In genomic region chr15:93424131-93424530, GRCh38 we compare ENCODE assay signal across 22 cellular contexts.
A peak's percentile ranks its signal among the peaks of the same experiment; 100 is the strongest.
DNase-seq lines count a peak whose midpoint lies in the region.
"Had no signal": no experiment of that assay in that cellular context is flagged by ENCODE, and none has a peak within 500 bp of the region (broad histone marks: within the 10 kb centered on the region; RNA-seq: fewer than 3 reads in every experiment).

No MANE protein-coding gene starts in this region.

- H3K9me3 ChIP-seq in mesenchymal stem cell (ENCODE audit: control insufficient read depth, low read length) (peaks cover 6% of the 10 kb centered on the region), neuronal stem cell (replicated peaks in 1 of 2; ENCODE audit: control insufficient read depth in 2 of 2, insufficient read depth in 1 of 2, low read depth in 1 of 2, low read length in 2 of 2) (peaks cover 10 to 28% of the 10 kb centered on the region in 2 donors)
- H3K9me3 ChIP-seq: A549, Caco-2 had no signal

- peaks cover 2% of the 10 kb centered on the region; the same call in 1 of the 2 replicates for H3K27me3 ChIP-seq in H7 (ENCODE audit: control insufficient read depth, insufficient read depth, low read length)
- H3K27me3 ChIP-seq in mesenchymal stem cell (ENCODE audit: control insufficient read depth in 1 of 2, insufficient read depth in 1 of 2, low read length in 2 of 2), result no peaks in the 10 kb centered on the region
- H3K27me3 ChIP-seq in neuronal stem cell (ENCODE audit: control insufficient read depth in 3 of 3, insufficient read depth in 3 of 3, low read depth in 1 of 3, low read length in 3 of 3), result no peaks in the 10 kb centered on the region
- H3K27me3 ChIP-seq: BLaER1 treated with 17β-estradiol and CSF1 and Interleukin-3, amounts not matched to agents 10 nM and 100 nM had no signal

- H2BK12ac ChIP-seq in mesenchymal stem cell (ENCODE audit: low read length in 2 of 2) (no peak overlapping the region), neuronal stem cell (ENCODE audit: low read length) (peak overlapping the region; percentile 16)

- H2BK5ac ChIP-seq in mesenchymal stem cell (ENCODE audit: low read depth, low read length, poor library complexity, severe bottlenecking), result no peak overlapping the region
- no peak overlapping the region for H2BK5ac ChIP-seq in neuronal stem cell (ENCODE audit: low read length)

- H3K14ac ChIP-seq in mesenchymal stem cell (ENCODE audit: low read length in 2 of 2), result no peak overlapping the region
- no peak overlapping the region for H3K14ac ChIP-seq in neuronal stem cell (ENCODE audit: low read length)

- DNase-seq in H7 (peak; percentile 3), mesenchymal stem cell (no peak), neuronal stem cell (ENCODE audit: low spot score) (no peak), SHP77 treated with DMSO at 0.1 percent for 48 hours (lab: John Stamatoyannopoulos, UW) (no peak), DMS 273 treated with DMSO at 0.1 percent for 48 hours (lab: John Stamatoyannopoulos, UW) (no peak), hypothalamus (lab: John Stamatoyannopoulos, UW) (no peak)
- DNase-seq: AML-193; Caco-2; Calu3; CD4-positive, alpha-beta T cell; CD8-positive, alpha-beta T cell; DMS153; DMS53; DMS79; DND-41; EL; GDM1 had no signal

- no peak overlapping the region for H4K8ac ChIP-seq in mesenchymal stem cell (ENCODE audit: low read length)
- no peak overlapping the region for H4K8ac ChIP-seq in neuronal stem cell (ENCODE audit: low read depth, low read length)

- no peak overlapping the region for H3K4ac ChIP-seq in mesenchymal stem cell (ENCODE audit: low read depth in 1 of 2, low read length in 2 of 2)
- no peak overlapping the region for H3K4ac ChIP-seq in neuronal stem cell (ENCODE audit: low read length)

- no peak overlapping the region for H3K18ac ChIP-seq in mesenchymal stem cell (ENCODE audit: low read depth in 1 of 2, low read length in 2 of 2)
- H3K18ac ChIP-seq in neuronal stem cell (ENCODE audit: low read length), result no peak overlapping the region

- H3K27ac ChIP-seq in mesenchymal stem cell (ENCODE audit: low read length, poor library complexity, severe bottlenecking), result no peak overlapping the region
- no peak overlapping the region for H3K27ac ChIP-seq in neuronal stem cell (replicated peaks; ENCODE audit: low read length)
- H3K27ac ChIP-seq: 22Rv1; A549; BLaER1 treated with 17β-estradiol and CSF1 and Interleukin-3, amounts not matched to agents 10 nM and 100 nM; C4-2B had no signal

- H3K9ac ChIP-seq in mesenchymal stem cell (ENCODE audit: low read length) (no peak overlapping the region), neuronal stem cell (ENCODE audit: low read depth, low read length, poor library complexity) (no peak overlapping the region)
- H3K9ac ChIP-seq: BLaER1 treated with 17β-estradiol and CSF1 and Interleukin-3, amounts not matched to agents 10 nM and 100 nM had no signal

- H3K4me2 ChIP-seq in mesenchymal stem cell (ENCODE audit: low read length, poor library complexity, severe bottlenecking) (no peak overlapping the region), neuronal stem cell (ENCODE audit: insufficient read depth, low read length, poor library complexity, severe bottlenecking) (no peak overlapping the region)
- H3K4me2 ChIP-seq: A549; BLaER1 treated with 17β-estradiol and CSF1 and Interleukin-3, amounts not matched to agents 10 nM and 100 nM had no signal

- no peak overlapping the region for H2AK5ac ChIP-seq in mesenchymal stem cell (ENCODE audit: low read length, severe bottlenecking)
- no peak overlapping the region for H2AK5ac ChIP-seq in neuronal stem cell (ENCODE audit: low read depth, low read length)

- no peak overlapping the region for H3K23ac ChIP-seq in mesenchymal stem cell (ENCODE audit: low read length in 2 of 2)
- H3K23ac ChIP-seq in neuronal stem cell (ENCODE audit: low read depth, low read length, poor library complexity), result no peak overlapping the region

- H2BK120ac ChIP-seq in mesenchymal stem cell (ENCODE audit: low read depth, low read length) (no peak overlapping the region), neuronal stem cell (ENCODE audit: low read depth, low read length) (no peak overlapping the region)

- H2BK15ac ChIP-seq in mesenchymal stem cell (ENCODE audit: low read depth, poor library complexity, severe bottlenecking), result no peak overlapping the region
- no peak overlapping the region for H2BK15ac ChIP-seq in neuronal stem cell (ENCODE audit: low read length)

- H3K79me1 ChIP-seq in mesenchymal stem cell (replicated peaks; ENCODE audit: low read length, poor library complexity, severe bottlenecking) (no peaks in the 10 kb centered on the region), neuronal stem cell (ENCODE audit: low read depth, low read length) (peaks cover 2% of the 10 kb centered on the region)

- H4K91ac ChIP-seq in mesenchymal stem cell (ENCODE audit: low read length), result peak overlapping the region; percentile 76
- no peak overlapping the region for H4K91ac ChIP-seq in neuronal stem cell (ENCODE audit: low read depth, low read length, poor library complexity)

- no peaks in the 10 kb centered on the region for H3K4me1 ChIP-seq in mesenchymal stem cell (ENCODE audit: control insufficient read depth, insufficient read depth, low read depth, low read length)
- H3K4me1 ChIP-seq in neuronal stem cell (ENCODE audit: control insufficient read depth in 2 of 2, insufficient read depth in 1 of 2, low read depth in 1 of 2, low read length in 2 of 2), result peaks cover 13 to 18% of the 10 kb centered on the region in 2 donors
- H3K4me1 ChIP-seq: A549, Caco-2 had no signal

- 69% methylated on average over 9 of the region's 9 CpGs for WGBS in mesenchymal stem cell
- no CpG with 5 or more reads among the region's 9 CpGs for WGBS in neuronal stem cell (ENCODE audit: extremely low coverage in 2 of 2, insufficient read length in 2 of 2, insufficient replicate concordance in 1 of 2), 2 donors

- H2AFZ ChIP-seq in mesenchymal stem cell (ENCODE audit: low read depth, low read length) (no peak overlapping the region), neuronal stem cell (ENCODE audit: low read length) (no peak overlapping the region)

- H3K4me3 ChIP-seq in H7 (ENCODE audit: insufficient read depth, low read depth, low read length), result no peak overlapping the region
- no peak overlapping the region for H3K4me3 ChIP-seq in mesenchymal stem cell (ENCODE audit: insufficient read depth in 1 of 2, low read depth in 1 of 2, low read length in 2 of 2)
- H3K4me3 ChIP-seq in neuronal stem cell (ENCODE audit: low read length in 2 of 2), result no peak overlapping the region
- H3K4me3 ChIP-seq: A549; BLaER1 treated with 17β-estradiol and CSF1 and Interleukin-3, amounts not matched to agents 10 nM and 100 nM; GM12878 had no signal

- H3K36me3 ChIP-seq in H7 (replicated peaks; ENCODE audit: control insufficient read depth, insufficient read depth, low read length) (no peaks in the 10 kb centered on the region), mesenchymal stem cell (ENCODE audit: control insufficient read depth in 1 of 2, insufficient read depth in 2 of 2, low read depth in 1 of 2, low read length in 2 of 2) (no peaks in the 10 kb centered on the region), neuronal stem cell (replicated peaks in 1 of 2; ENCODE audit: control insufficient read depth in 2 of 2, insufficient read depth in 2 of 2, low read length in 2 of 2) (peaks cover 2 to 29% of the 10 kb centered on the region in 2 donors)
- H3K36me3 ChIP-seq: BLaER1 treated with 17β-estradiol and CSF1 and Interleukin-3, amounts not matched to agents 10 nM and 100 nM had no signal
